ENCODE assay signal across 9 cellular contexts in the genomic region with DNA sequence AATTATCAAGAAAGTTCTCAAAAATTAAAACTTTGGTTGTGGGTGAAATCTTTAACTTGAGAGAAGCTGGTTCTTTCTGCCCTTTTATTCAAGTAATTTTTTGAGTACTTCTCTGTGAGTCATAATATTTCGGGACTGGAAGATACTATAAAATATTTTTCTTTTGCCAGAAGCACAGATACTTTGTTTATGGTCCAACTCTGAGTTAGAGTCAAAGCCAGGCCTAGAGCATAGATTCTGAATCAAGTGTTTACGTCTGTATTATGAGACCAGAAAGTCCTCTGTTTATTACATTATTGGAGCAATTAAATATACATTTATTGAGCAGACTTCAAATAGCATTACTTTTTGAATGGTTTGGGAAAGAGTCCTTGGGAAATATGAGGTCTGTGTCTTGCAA.
"Had no signal": no experiment of that assay in that cellular context is flagged by ENCODE, and none has a peak within 500 bp of the region (broad histone marks: within the 10 kb centered on the region; RNA-seq: fewer than 3 reads in every experiment).

No MANE protein-coding gene starts in this region.

- H3K9me3 ChIP-seq: HAP-1 had no signal

- ATAC-seq: HCT116 had no signal

- H3K36me3 ChIP-seq: HAP-1 had no signal

- H3K4me2 ChIP-seq: KMS-11 had no signal

- DNase-seq: GM23248, GOT3, H7, HFFc6, KBM-7 had no signal

- H3K27ac Mint-ChIP-seq: HFFc6 had no signal

- H3K27ac ChIP-seq: GM23248, KMS-11 had no signal

- H3K4me1 Mint-ChIP-seq: IgD-negative memory B cell had no signal

- H3K4me3 ChIP-seq: GM23248, HAP-1 had no signal

- H3K4me1 ChIP-seq: HAP-1 had no signal

- H2AFZ ChIP-seq: GM23248 had no signal

- H3K9ac ChIP-seq: GM23248, KMS-11 had no signal

- H3K27me3 Mint-ChIP-seq: IgD-negative memory B cell had no signal

- H3K4me3 Mint-ChIP-seq: HFFc6, IgD-negative memory B cell had no signal
